Comparison of ENCODE assay signal across 8 cellular contexts in the genomic region with DNA sequence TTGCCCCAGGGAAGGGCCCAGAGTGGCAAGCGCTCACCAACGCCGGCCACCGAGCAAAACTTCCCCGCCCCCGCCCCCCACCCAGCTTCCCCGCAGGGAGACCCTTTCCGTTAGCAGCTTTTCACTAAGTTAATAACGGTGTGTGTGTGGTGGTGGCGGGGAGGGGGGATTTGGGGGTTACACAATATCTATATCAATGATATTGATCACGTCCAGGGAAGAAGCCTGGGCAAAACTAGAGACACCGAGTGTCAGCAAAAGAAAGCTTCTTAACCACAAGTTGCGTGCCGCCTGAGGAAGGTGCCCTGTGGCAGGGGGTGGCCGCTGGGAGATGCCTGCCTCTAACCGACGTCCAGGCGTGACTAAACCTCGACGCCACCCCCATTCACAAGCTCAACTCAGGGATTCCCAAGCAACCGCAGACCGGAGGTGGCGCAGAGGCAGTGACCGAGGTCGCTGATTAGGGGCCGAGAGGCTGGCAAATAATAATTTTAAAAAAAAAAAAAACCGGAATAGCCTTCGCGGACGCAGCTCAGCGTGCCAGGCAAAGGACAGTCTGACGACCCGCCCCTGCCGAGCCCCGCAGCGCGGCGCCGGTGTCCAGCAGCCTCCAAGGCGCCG.
DNase-seq lines count a peak whose midpoint lies in the region; ATAC-seq and TF ChIP-seq lines count a peak whose summit lies in the region.

No MANE protein-coding gene starts in this region.

- H3K4me3 ChIP-seq in adrenal gland (peak overlapping the region in 2 of 4 donors; percentile 11 to 49), aorta (ENCODE audit: low read length in 2 of 2) (peak overlapping the region; percentile 1 to 50)

- WGBS in adrenal gland, 4 donors, result 1 to 6% (median 5%) methylated on average over 27 to 41 of the region's 41 CpGs
- WGBS in aorta, 2 donors, result 5 to 6% methylated on average over 40 to 41 of the region's 41 CpGs

- ATAC-seq in aorta (ENCODE audit: low FRiP score), result peak; percentile 5

- H3K4me1 Mint-ChIP-seq in T-helper 1 cell treated with Interleukin-12 subunit alpha and Interleukin-12 subunit beta and Interleukin-4 antibody, amounts not matched to agents 30 μg/mL and 1 μg/mL, for 36 hours (ENCODE audit: low read depth), result peaks cover 7% of the 10 kb centered on the region

- no peak overlapping the region for H3K27ac Mint-ChIP-seq in T-helper 1 cell treated with Interleukin-12 subunit alpha and Interleukin-12 subunit beta and Interleukin-4 antibody, amounts not matched to agents 30 μg/mL and 1 μg/mL, for 36 hours

- peaks cover 70% of the 10 kb centered on the region for H3K27me3 Mint-ChIP-seq in T-helper 1 cell treated with Interleukin-12 subunit alpha and Interleukin-12 subunit beta and Interleukin-4 antibody, amounts not matched to agents 30 μg/mL and 1 μg/mL, for 36 hours (ENCODE audit: low read depth)

- H3K36me3 Mint-ChIP-seq in T-helper 1 cell treated with Interleukin-12 subunit alpha and Interleukin-12 subunit beta and Interleukin-4 antibody, amounts not matched to agents 30 μg/mL and 1 μg/mL, for 36 hours (ENCODE audit: low read depth), result no peaks in the 10 kb centered on the region

- intact Hi-C loops in adrenal gland (cut with DNase I) (no loop called here), aorta (cut with DNase I) (no loop called here)

- DNase-seq in T-helper 1 cell (no peak), H4 (ENCODE audit: low spot score) (peak; percentile 93), LoVo (ENCODE audit: low spot score) (peak; percentile 44), adrenal gland (peak; percentile 67 to 87 (median 77)), aorta (peak in 1 of 2 donors; percentile 75), NCI-H1048 (lab: John Stamatoyannopoulos, UW) (no peak)

- peak overlapping the region; percentile 46 for H3K4me3 Mint-ChIP-seq in T-helper 1 cell treated with Interleukin-12 subunit alpha and Interleukin-12 subunit beta and Interleukin-4 antibody, amounts not matched to agents 30 μg/mL and 1 μg/mL, for 36 hours

- peak overlapping the region in 2 of 5 donors; percentile 82 to 84 for H3K27ac ChIP-seq in adrenal gland
- peak overlapping the region; percentile 89 for H3K27ac ChIP-seq in layer of hippocampus (ENCODE audit: low read depth, low read length)
- no peak overlapping the region for H3K27ac ChIP-seq in aorta (ENCODE audit: low read depth in 1 of 2, low read length in 2 of 2)

- peaks cover 0 to 14% of the 10 kb centered on the region in 2 donors for H3K4me1 ChIP-seq in adrenal gland (replicated peaks in 1 of 2)
- no peaks in the 10 kb centered on the region for H3K4me1 ChIP-seq in aorta (ENCODE audit: control insufficient read depth in 1 of 2, insufficient read depth in 2 of 2, low read length in 2 of 2)

- no peak for TF ChIP-seq CTCF in adrenal gland (IDR thresholded peaks at IDR 0.05)

- TF ChIP-seq POLR2A in adrenal gland (IDR thresholded peaks at IDR 0.05), result no peak

- H3K27me3 ChIP-seq in adrenal gland, result no peaks in the 10 kb centered on the region
- H3K27me3 ChIP-seq in layer of hippocampus (ENCODE audit: control insufficient read depth, insufficient read depth, low read length), result peaks cover 2% of the 10 kb centered on the region
- H3K27me3 ChIP-seq in aorta (ENCODE audit: control insufficient read depth in 1 of 2, insufficient read depth in 2 of 2, low read length in 1 of 2), result peaks cover 0 to 3% of the 10 kb centered on the region in 2 donors

- no peaks in the 10 kb centered on the region for H3K9me3 Mint-ChIP-seq in T-helper 1 cell treated with Interleukin-12 subunit alpha and Interleukin-12 subunit beta and Interleukin-4 antibody, amounts not matched to agents 30 μg/mL and 1 μg/mL, for 36 hours

- no peaks in the 10 kb centered on the region for H3K36me3 ChIP-seq in adrenal gland (replicated peaks in 1 of 2)
- H3K36me3 ChIP-seq in aorta (ENCODE audit: control insufficient read depth in 1 of 2, insufficient read depth in 2 of 2, low read length in 1 of 2), result no peaks in the 10 kb centered on the region

- H3K9me3 ChIP-seq in adrenal gland (replicated peaks in 1 of 3), result no peaks in the 10 kb centered on the region
- peaks cover 1% of the 10 kb centered on the region for H3K9me3 ChIP-seq in aorta (ENCODE audit: control insufficient read depth, low read length)

Comparison
In these comparisons a context has a peak if more than half of its experiments do, and no peak if none do; other contexts are left out.
1. DNase-seq: peak in H4 (single experiment), LoVo (single experiment) and adrenal gland (7 of 7); none in T-helper 1 cell (0 of 5) and NCI-H1048 (single experiment).